In the genomic region with DNA sequence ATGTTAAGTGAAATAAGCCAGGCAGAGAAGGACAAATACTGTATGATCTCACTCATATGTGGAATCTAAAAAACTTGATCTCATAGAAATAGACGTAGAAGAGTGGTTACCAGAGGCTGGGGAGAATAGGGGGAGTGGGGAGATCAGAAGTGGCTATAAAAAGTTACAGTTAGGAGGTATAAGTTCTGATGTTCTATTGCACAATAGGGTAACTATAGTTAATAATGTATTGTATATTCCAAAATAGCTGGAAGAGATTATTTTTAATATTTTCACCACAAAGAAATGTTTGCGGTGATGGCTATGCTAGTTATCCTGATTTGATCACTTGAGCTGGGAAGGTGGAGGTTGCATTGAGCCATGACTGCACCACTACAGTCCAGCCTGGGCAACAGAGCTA, we compare ENCODE assay signal across 9 cellular contexts. TPM values are rescaled to one million over a fixed set of nuclear protein-coding genes. Genes with fewer than 3 reads are reported as not detected.
"Had no signal": no experiment of that assay in that cellular context is flagged by ENCODE, and none has a peak within 500 bp of the region (broad histone marks: within the 10 kb centered on the region; RNA-seq: fewer than 3 reads in every experiment).

No MANE protein-coding gene starts in this region.

- H3K36me3 ChIP-seq: HAP-1 had no signal

- H3K9me3 ChIP-seq: HAP-1 had no signal

- H2AFZ ChIP-seq: GM23248 had no signal

- ATAC-seq: HCT116 had no signal

- H3K27ac ChIP-seq: GM23248, HL-60 had no signal

- DNase-seq: GM23248, GOT3, H7, HFFc6, KG1 had no signal

- H3K9ac ChIP-seq: GM23248 had no signal

- H3K4me3 ChIP-seq: GM23248, HAP-1 had no signal

RNA-seq across cellular contexts. Expression of a gene that starts 53.8 kb away (rescaled TPM):
- total RNA-seq: GM23248, HFFc6, HT1080 had no signal
